ENCODE assay signal across 31 cellular contexts in genomic region chr4:146283758-146284651, GRCh38.
"Had no signal": no experiment of that assay in that cellular context is flagged by ENCODE, and none has a peak within 500 bp of the region (broad histone marks: within the 10 kb centered on the region; RNA-seq: fewer than 3 reads in every experiment).

No MANE protein-coding gene starts in this region.

- H3K4me1 ChIP-seq: body of pancreas, sigmoid colon had no signal

- H3K9me3 ChIP-seq: body of pancreas, esophagus muscularis mucosa, neutrophil, sigmoid colon, tibial nerve had no signal

- ATAC-seq: activated CD8-positive, alpha-beta memory T cell treated with anti-CD3 and anti-CD28 coated beads, Interleukin-2, amount 10 ng/mL, durations not matched to agents 7 days and 5 days; activated CD8-positive, alpha-beta T cell treated with anti-CD3 and anti-CD28 coated beads for 36 hours; activated T-cell treated with anti-CD3 and anti-CD28 coated beads, Interleukin-2, amount 50 U/mL, for 72 hours; body of pancreas; stimulated activated naive B cell treated with anti-CD40 and anti-IgM and Interleukin-4, amounts not matched to agents 10 μg/mL and 1 μg/mL and 100 μg/mL, for 72 hours had no signal

- H3K4me1 Mint-ChIP-seq: activated CD4-positive, alpha-beta T cell treated with anti-CD3 and anti-CD28 coated beads, Interleukin-2, amount 10 ng/mL, durations not matched to agents 24 days and 14 days; activated CD8-positive, alpha-beta memory T cell treated with anti-CD3 and anti-CD28 coated beads, Interleukin-2, amount 10 ng/mL, durations not matched to agents 7 days and 5 days; endodermal cell; mesothelial cell of epicardium; naive B cell; nephron progenitor cell; stimulated activated naive B cell treated with anti-CD40 and anti-IgM and Interleukin-4, amounts not matched to agents 10 μg/mL and 1 μg/mL and 100 μg/mL, for 72 hours had no signal

- H3K27ac Mint-ChIP-seq: activated CD4-positive, alpha-beta T cell treated with anti-CD3 and anti-CD28 coated beads, Interleukin-2, amount 10 ng/mL, durations not matched to agents 24 days and 14 days; activated CD8-positive, alpha-beta memory T cell treated with anti-CD3 and anti-CD28 coated beads, Interleukin-2, amount 10 ng/mL, durations not matched to agents 7 days and 5 days; activated CD8-positive, alpha-beta T cell treated with anti-CD3 and anti-CD28 coated beads for 36 hours; activated naive CD8-positive, alpha-beta T cell; activated T-cell treated with anti-CD3 and anti-CD28 coated beads, Interleukin-2, amount 50 U/mL, for 72 hours; endodermal cell; mesothelial cell of epicardium; naive B cell; nephron progenitor cell; progenitor cell of endocrine pancreas; stimulated activated naive B cell treated with anti-CD40 and anti-IgM and Interleukin-4, amounts not matched to agents 10 μg/mL and 1 μg/mL and 100 μg/mL, for 72 hours; T-helper 1 cell treated with Interleukin-12 subunit alpha and Interleukin-12 subunit beta and Interleukin-4 antibody, amounts not matched to agents 30 μg/mL and 1 μg/mL, for 36 hours had no signal

- H3K9me3 Mint-ChIP-seq: activated CD4-positive, alpha-beta T cell treated with anti-CD3 and anti-CD28 coated beads, Interleukin-2, amount 10 ng/mL, durations not matched to agents 24 days and 14 days; activated CD8-positive, alpha-beta T cell treated with anti-CD3 and anti-CD28 coated beads for 36 hours; activated T-cell treated with anti-CD3 and anti-CD28 coated beads, Interleukin-2, amount 50 U/mL, for 72 hours; endodermal cell; mesothelial cell of epicardium; naive B cell; nephron progenitor cell; stimulated activated naive B cell treated with anti-CD40 and anti-IgM and Interleukin-4, amounts not matched to agents 10 μg/mL and 1 μg/mL and 100 μg/mL, for 72 hours; T-helper 1 cell treated with Interleukin-12 subunit alpha and Interleukin-12 subunit beta and Interleukin-4 antibody, amounts not matched to agents 30 μg/mL and 1 μg/mL, for 36 hours had no signal

- H3K4me3 ChIP-seq: body of pancreas, cardiac muscle cell, esophagus muscularis mucosa, hepatocyte, ovary, sigmoid colon, tibial nerve had no signal

- H3K36me3 Mint-ChIP-seq: activated CD8-positive, alpha-beta memory T cell treated with anti-CD3 and anti-CD28 coated beads, Interleukin-2, amount 10 ng/mL, durations not matched to agents 7 days and 5 days; mesothelial cell of epicardium had no signal

- H3K27ac ChIP-seq: body of pancreas, cardiac muscle cell, esophagus muscularis mucosa, hepatocyte, neutrophil, ovary, sigmoid colon, tibial nerve had no signal

- H3K36me3 ChIP-seq: cardiac muscle cell, neutrophil, ovary had no signal

- H3K27me3 Mint-ChIP-seq: activated CD4-positive, alpha-beta T cell treated with anti-CD3 and anti-CD28 coated beads, Interleukin-2, amount 10 ng/mL, durations not matched to agents 24 days and 14 days; activated CD8-positive, alpha-beta memory T cell treated with anti-CD3 and anti-CD28 coated beads, Interleukin-2, amount 10 ng/mL, durations not matched to agents 7 days and 5 days; activated CD8-positive, alpha-beta T cell treated with anti-CD3 and anti-CD28 coated beads for 36 hours; activated naive CD8-positive, alpha-beta T cell; naive B cell; progenitor cell of endocrine pancreas; stimulated activated naive B cell treated with anti-CD40 and anti-IgM and Interleukin-4, amounts not matched to agents 10 μg/mL and 1 μg/mL and 100 μg/mL, for 72 hours had no signal

- H3K27me3 ChIP-seq: body of pancreas, cardiac muscle cell, esophagus muscularis mucosa, hepatocyte, neutrophil, ovary, sigmoid colon, tibial nerve had no signal

- H3K4me3 Mint-ChIP-seq: activated CD4-positive, alpha-beta T cell treated with anti-CD3 and anti-CD28 coated beads, Interleukin-2, amount 10 ng/mL, durations not matched to agents 24 days and 14 days; activated CD8-positive, alpha-beta memory T cell treated with anti-CD3 and anti-CD28 coated beads, Interleukin-2, amount 10 ng/mL, durations not matched to agents 7 days and 5 days; activated CD8-positive, alpha-beta T cell treated with anti-CD3 and anti-CD28 coated beads for 36 hours; activated naive CD8-positive, alpha-beta T cell; activated T-cell treated with anti-CD3 and anti-CD28 coated beads, Interleukin-2, amount 50 U/mL, for 72 hours; endodermal cell; mesothelial cell of epicardium; naive B cell; nephron progenitor cell; stimulated activated naive B cell treated with anti-CD40 and anti-IgM and Interleukin-4, amounts not matched to agents 10 μg/mL and 1 μg/mL and 100 μg/mL, for 72 hours; T-helper 1 cell treated with Interleukin-12 subunit alpha and Interleukin-12 subunit beta and Interleukin-4 antibody, amounts not matched to agents 30 μg/mL and 1 μg/mL, for 36 hours had no signal

- DNase-seq: activated CD4-positive, alpha-beta T cell treated with anti-CD3 and anti-CD28 coated beads, Interleukin-2, amount 10 ng/mL, durations not matched to agents 24 days and 14 days; activated CD4-positive, CD25-positive, alpha-beta regulatory T cell treated with anti-CD3 and anti-CD28 coated beads, Interleukin-2, amount 50 U/mL, for 72 hours; activated CD8-positive, alpha-beta memory T cell treated with anti-CD3 and anti-CD28 coated beads, Interleukin-2, amount 10 ng/mL, durations not matched to agents 7 days and 5 days; activated CD8-positive, alpha-beta T cell treated with anti-CD3 and anti-CD28 coated beads for 36 hours; activated effector memory CD4-positive, alpha-beta T cell treated with Interleukin-2 at 50 U/mL for 16 hours; activated naive CD4-positive, alpha-beta T cell treated with Interleukin-2 at 50 U/mL for 16 hours; activated T-cell treated with anti-CD3 and anti-CD28 coated beads, Interleukin-2, amount 50 U/mL, for 72 hours; aorta; body of pancreas; cortex of kidney; endodermal cell; islet precursor cell; naive B cell; nephron progenitor cell; ovary; sigmoid colon; small intestine; stimulated activated CD4-positive, alpha-beta T cell treated with anti-CD3 and anti-CD28 coated beads, Interleukin-4, amount 100 ng/mL, for 4 hours; stimulated activated CD8-positive, alpha-beta memory T cell treated with anti-CD3 and anti-CD28 coated beads, Interleukin-4, amount 100 ng/mL, for 48 hours; stimulated activated naive B cell treated with anti-CD40 and anti-IgM and Interleukin-4, amounts not matched to agents 10 μg/mL and 1 μg/mL and 100 μg/mL, for 72 hours; SW 1271; T-helper 9 cell had no signal
